In the genomic region with DNA sequence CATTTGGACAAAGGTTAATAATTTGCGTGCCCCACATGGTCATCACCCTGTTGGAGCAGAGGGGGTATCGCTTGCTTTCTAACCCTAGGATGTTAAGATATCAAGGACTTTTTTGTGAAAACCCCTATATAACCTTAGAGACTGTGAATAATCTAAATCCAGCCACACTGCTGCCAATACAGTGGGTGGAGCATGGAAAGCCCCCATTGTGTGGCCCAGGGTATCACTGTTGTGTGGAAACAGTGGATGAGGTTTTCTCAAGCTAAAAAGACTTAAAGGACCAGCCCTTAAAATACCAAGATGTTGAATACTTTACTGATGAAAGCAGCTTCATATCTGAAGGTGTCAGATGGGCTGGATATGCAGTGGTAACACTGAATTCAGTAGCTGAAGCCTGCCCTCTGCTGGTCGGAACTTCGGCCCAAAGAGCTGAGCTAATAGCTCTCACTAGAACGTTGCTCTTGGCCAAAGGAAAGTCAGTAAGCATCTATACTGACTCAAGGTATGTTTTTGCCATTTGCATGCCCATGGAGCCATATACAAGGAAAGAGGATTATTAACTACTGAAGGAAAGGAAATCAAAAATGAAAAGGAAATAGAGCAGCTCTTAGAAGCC, we compare ENCODE assay signal across 1 cellular context.
TF ChIP-seq lines count a peak whose summit lies in the region.

No MANE protein-coding gene starts in this region.

TF ChIP-seq in GM23338, 12 proteins besides CTCF, POLR2A, EP300 and RAD21 (continued from another document):
- TF ChIP-seq, protein P1, sequence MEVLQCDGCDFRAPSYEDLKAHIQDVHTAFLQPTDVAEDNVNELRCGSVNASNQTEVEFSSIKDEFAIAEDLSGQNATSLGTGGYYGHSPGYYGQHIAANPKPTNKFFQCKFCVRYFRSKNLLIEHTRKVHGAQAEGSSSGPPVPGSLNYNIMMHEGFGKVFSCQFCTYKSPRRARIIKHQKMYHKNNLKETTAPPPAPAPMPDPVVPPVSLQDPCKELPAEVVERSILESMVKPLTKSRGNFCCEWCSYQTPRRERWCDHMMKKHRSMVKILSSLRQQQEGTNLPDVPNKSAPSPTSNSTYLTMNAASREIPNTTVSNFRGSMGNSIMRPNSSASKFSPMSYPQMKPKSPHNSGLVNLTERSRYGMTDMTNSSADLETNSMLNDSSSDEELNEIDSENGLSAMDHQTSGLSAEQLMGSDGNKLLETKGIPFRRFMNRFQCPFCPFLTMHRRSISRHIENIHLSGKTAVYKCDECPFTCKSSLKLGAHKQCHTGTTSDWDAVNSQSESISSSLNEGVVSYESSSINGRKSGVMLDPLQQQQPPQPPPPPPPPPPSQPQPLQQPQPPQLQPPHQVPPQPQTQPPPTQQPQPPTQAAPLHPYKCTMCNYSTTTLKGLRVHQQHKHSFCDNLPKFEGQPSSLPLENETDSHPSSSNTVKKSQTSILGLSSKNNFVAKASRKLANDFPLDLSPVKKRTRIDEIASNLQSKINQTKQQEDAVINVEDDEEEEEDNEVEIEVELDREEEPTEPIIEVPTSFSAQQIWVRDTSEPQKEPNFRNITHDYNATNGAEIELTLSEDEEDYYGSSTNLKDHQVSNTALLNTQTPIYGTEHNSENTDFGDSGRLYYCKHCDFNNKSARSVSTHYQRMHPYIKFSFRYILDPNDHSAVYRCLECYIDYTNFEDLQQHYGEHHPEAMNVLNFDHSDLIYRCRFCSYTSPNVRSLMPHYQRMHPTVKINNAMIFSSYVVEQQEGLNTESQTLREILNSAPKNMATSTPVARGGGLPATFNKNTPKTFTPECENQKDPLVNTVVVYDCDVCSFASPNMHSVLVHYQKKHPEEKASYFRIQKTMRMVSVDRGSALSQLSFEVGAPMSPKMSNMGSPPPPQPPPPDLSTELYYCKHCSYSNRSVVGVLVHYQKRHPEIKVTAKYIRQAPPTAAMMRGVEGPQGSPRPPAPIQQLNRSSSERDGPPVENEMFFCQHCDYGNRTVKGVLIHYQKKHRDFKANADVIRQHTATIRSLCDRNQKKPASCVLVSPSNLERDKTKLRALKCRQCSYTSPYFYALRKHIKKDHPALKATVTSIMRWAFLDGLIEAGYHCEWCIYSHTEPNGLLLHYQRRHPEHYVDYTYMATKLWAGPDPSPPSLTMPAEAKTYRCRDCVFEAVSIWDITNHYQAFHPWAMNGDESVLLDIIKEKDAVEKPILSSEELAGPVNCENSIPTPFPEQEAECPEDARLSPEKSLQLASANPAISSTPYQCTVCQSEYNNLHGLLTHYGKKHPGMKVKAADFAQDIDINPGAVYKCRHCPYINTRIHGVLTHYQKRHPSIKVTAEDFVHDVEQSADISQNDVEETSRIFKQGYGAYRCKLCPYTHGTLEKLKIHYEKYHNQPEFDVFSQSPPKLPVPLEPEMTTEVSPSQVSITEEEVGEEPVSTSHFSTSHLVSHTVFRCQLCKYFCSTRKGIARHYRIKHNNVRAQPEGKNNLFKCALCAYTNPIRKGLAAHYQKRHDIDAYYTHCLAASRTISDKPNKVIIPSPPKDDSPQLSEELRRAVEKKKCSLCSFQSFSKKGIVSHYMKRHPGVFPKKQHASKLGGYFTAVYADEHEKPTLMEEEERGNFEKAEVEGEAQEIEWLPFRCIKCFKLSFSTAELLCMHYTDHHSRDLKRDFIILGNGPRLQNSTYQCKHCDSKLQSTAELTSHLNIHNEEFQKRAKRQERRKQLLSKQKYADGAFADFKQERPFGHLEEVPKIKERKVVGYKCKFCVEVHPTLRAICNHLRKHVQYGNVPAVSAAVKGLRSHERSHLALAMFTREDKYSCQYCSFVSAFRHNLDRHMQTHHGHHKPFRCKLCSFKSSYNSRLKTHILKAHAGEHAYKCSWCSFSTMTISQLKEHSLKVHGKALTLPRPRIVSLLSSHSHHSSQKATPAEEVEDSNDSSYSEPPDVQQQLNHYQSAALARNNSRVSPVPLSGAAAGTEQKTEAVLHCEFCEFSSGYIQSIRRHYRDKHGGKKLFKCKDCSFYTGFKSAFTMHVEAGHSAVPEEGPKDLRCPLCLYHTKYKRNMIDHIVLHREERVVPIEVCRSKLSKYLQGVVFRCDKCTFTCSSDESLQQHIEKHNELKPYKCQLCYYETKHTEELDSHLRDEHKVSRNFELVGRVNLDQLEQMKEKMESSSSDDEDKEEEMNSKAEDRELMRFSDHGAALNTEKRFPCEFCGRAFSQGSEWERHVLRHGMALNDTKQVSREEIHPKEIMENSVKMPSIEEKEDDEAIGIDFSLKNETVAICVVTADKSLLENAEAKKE (CRISPR knock-in tag; IDR thresholded peaks at IDR 0.05) = no peak
- TF ChIP-seq NANOG (IDR thresholded peaks at IDR 0.05; ENCODE audit: borderline replicate concordance) (no peak), POLR2AphosphoS5 (IDR thresholded peaks at IDR 0.05; ENCODE audit: low read depth) (no peak), JUNB (IDR thresholded peaks at IDR 0.05; ENCODE audit: unreplicated experiment) (no peak), ZNF114 (CRISPR knock-in tag; IDR thresholded peaks at IDR 0.05) (no peak), EZH2 (IDR thresholded peaks at IDR 0.05; ENCODE audit: low read depth, unreplicated experiment) (no peak)
- TF ChIP-seq, protein P2, sequence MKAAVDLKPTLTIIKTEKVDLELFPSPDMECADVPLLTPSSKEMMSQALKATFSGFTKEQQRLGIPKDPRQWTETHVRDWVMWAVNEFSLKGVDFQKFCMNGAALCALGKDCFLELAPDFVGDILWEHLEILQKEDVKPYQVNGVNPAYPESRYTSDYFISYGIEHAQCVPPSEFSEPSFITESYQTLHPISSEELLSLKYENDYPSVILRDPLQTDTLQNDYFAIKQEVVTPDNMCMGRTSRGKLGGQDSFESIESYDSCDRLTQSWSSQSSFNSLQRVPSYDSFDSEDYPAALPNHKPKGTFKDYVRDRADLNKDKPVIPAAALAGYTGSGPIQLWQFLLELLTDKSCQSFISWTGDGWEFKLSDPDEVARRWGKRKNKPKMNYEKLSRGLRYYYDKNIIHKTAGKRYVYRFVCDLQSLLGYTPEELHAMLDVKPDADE (IDR thresholded peaks at IDR 0.05) = no peak
